15 cellular contexts compared by ENCODE assay signal in genomic region chr15:62899090-62899493, GRCh38.
DNase-seq lines count a peak whose midpoint lies in the region; ATAC-seq and TF ChIP-seq lines count a peak whose summit lies in the region.
"Had no signal": no experiment of that assay in that cellular context is flagged by ENCODE, and none has a peak within 500 bp of the region (broad histone marks: within the 10 kb centered on the region; RNA-seq: fewer than 3 reads in every experiment).

No MANE protein-coding gene starts in this region.

- peak overlapping the region in 3 of 5 donors; percentile 85 to 93 (median 85) for H3K27ac ChIP-seq in stomach

- no peaks in the 10 kb centered on the region for H3K27me3 ChIP-seq in stomach

- H3K27ac Mint-ChIP-seq in MCF 10A (ENCODE audit: low read depth, unreplicated experiment) (peak overlapping the region; percentile 90), CD14-positive monocyte (no peak overlapping the region)
- H3K27ac Mint-ChIP-seq: activated CD4-positive, alpha-beta memory T cell treated with anti-CD3 and anti-CD28 coated beads for 36 hours; CD4-positive, alpha-beta memory T cell; natural killer cell; T-helper 1 cell treated with Interleukin-12 subunit alpha and Interleukin-12 subunit beta and Interleukin-4 antibody, amounts not matched to agents 30 μg/mL and 1 μg/mL, for 36 hours had no signal

- DNase-seq in MCF 10A (ENCODE audit: unreplicated experiment): peak; percentile 61
- DNase-seq in left colon: peak; percentile 44 to 80
- no peak for DNase-seq in stomach
- DNase-seq in CD14-positive monocyte (ENCODE audit: low spot score): no peak
- no peak for DNase-seq in nucleus accumbens (lab: John Stamatoyannopoulos, UW)
- no peak for DNase-seq in NCI-H82 treated with DMSO at 0.1 percent for 48 hours (lab: John Stamatoyannopoulos, UW; ENCODE audit: unreplicated experiment)
- DNase-seq: activated CD4-positive, alpha-beta memory T cell treated with anti-CD3 and anti-CD28 coated beads for 36 hours; activated effector memory CD4-positive, alpha-beta T cell treated with anti-CD3 and anti-CD28 coated beads, Interleukin-2, amount 50 U/mL, for 16 hours; CD4-positive, alpha-beta memory T cell; natural killer cell; NCI-H1048 had no signal

- peaks cover 63% of the 10 kb centered on the region for H3K4me1 Mint-ChIP-seq in MCF 10A (ENCODE audit: insufficient read depth, unreplicated experiment)
- H3K4me1 Mint-ChIP-seq in CD14-positive monocyte: peaks cover 23% of the 10 kb centered on the region
- H3K4me1 Mint-ChIP-seq: CD4-positive, alpha-beta memory T cell; central memory CD8-positive, alpha-beta T cell; natural killer cell had no signal

- intact Hi-C loops in MCF 10A (cut with micrococcal nuclease) (loop anchor here (5.0 kb wide), 1 partner anchor 148 kb away; no protein-coding TSS in a partner anchor), left colon (cut with DNase I, micrococcal nuclease) (loop anchor here in 1 of 2 donors (10.0 kb wide), 1 partner anchor 146 kb away; the partner anchor contains the start of gene TPM1), stomach (cut with DNase I; ENCODE audit: low total_unique reads) (no loop called here), CD14-positive monocyte (cut with micrococcal nuclease) (no loop called here)

- H3K9me3 ChIP-seq in stomach: no peaks in the 10 kb centered on the region

- H3K9me3 Mint-ChIP-seq in MCF 10A (ENCODE audit: unreplicated experiment) (no peaks in the 10 kb centered on the region), CD14-positive monocyte (no peaks in the 10 kb centered on the region)
- H3K9me3 Mint-ChIP-seq: activated CD4-positive, alpha-beta memory T cell treated with anti-CD3 and anti-CD28 coated beads for 36 hours; CD4-positive, alpha-beta memory T cell; central memory CD8-positive, alpha-beta T cell; natural killer cell; T-helper 1 cell treated with Interleukin-12 subunit alpha and Interleukin-12 subunit beta and Interleukin-4 antibody, amounts not matched to agents 30 μg/mL and 1 μg/mL, for 36 hours had no signal

- peaks cover 22 to 56% (median 41%) of the 10 kb centered on the region in 4 donors for H3K4me1 ChIP-seq in stomach

- no peak for TF ChIP-seq CTCF in MCF 10A (IDR thresholded peaks at IDR 0.05; ENCODE audit: unreplicated experiment)
- TF ChIP-seq CTCF in stomach (IDR thresholded peaks at IDR 0.05): no peak
- TF ChIP-seq CTCF in CD14-positive monocyte (IDR thresholded peaks at IDR 0.05): no peak

- peak; percentile 86 for ATAC-seq in left colon
- no peak for ATAC-seq in HG02981 (IDR thresholded peaks at IDR 0.05; ENCODE audit: unreplicated experiment)
- ATAC-seq: natural killer cell had no signal

- no peaks in the 10 kb centered on the region for H3K36me3 ChIP-seq in stomach

- TF ChIP-seq EP300 in Ishikawa (IDR thresholded peaks at IDR 0.05; ENCODE audit: borderline replicate concordance) (no peak), stomach (IDR thresholded peaks at IDR 0.05) (peak; percentile 99)

- H3K27me3 Mint-ChIP-seq in MCF 10A (ENCODE audit: insufficient read depth, unreplicated experiment): no peaks in the 10 kb centered on the region
- peaks cover 2 to 4% (median 4%) of the 10 kb centered on the region in 3 donors for H3K27me3 Mint-ChIP-seq in CD14-positive monocyte (ENCODE audit: low read depth in 3 of 3)

- WGBS in stomach, 5 donors: 59 to 72% (median 64%) methylated on average over 2 of the region's 2 CpGs

- CTCF ChIA-PET in MCF 10A (lab: Yijun Ruan, JAX): interaction anchor here (0.6 to 2.8 kb wide), 6 partner anchors 28 to 246 kb away, joined by 3 to 12 read pairs (median 3); no protein-coding TSS in a partner anchor

- no peak overlapping the region for H3K4me3 ChIP-seq in stomach

- no TSS peak for BruUV-seq in MCF 10A (replicated peaks; lab: Mats Ljungman, UMichigan)

- POLR2A ChIA-PET in MCF 10A (lab: Yijun Ruan, JAX): interaction anchor here (0.7 to 3.3 kb wide), 4 partner anchors 20 to 148 kb away, joined by 4 to 43 read pairs (median 6); no protein-coding TSS in a partner anchor

- no peak for TF ChIP-seq POLR2A in stomach (IDR thresholded peaks at IDR 0.05)

- 0 out of 2 replicates have a peak, but pooled peaks have one; percentile 9 for TF ChIP-seq RAD21 in Ishikawa (IDR thresholded peaks at IDR 0.05; ENCODE audit: low read depth)

- H3K4me3 Mint-ChIP-seq in MCF 10A (ENCODE audit: unreplicated experiment) (no peak overlapping the region), CD14-positive monocyte (no peak overlapping the region)
- H3K4me3 Mint-ChIP-seq: activated CD4-positive, alpha-beta memory T cell treated with anti-CD3 and anti-CD28 coated beads for 36 hours; CD4-positive, alpha-beta memory T cell; central memory CD8-positive, alpha-beta T cell; natural killer cell; T-helper 1 cell treated with Interleukin-12 subunit alpha and Interleukin-12 subunit beta and Interleukin-4 antibody, amounts not matched to agents 30 μg/mL and 1 μg/mL, for 36 hours had no signal

- H3K36me3 Mint-ChIP-seq in MCF 10A (ENCODE audit: insufficient read depth, unreplicated experiment) (peaks cover 7% of the 10 kb centered on the region), CD14-positive monocyte (no peaks in the 10 kb centered on the region)
- H3K36me3 Mint-ChIP-seq: activated CD4-positive, alpha-beta memory T cell treated with anti-CD3 and anti-CD28 coated beads for 36 hours; CD4-positive, alpha-beta memory T cell; natural killer cell had no signal

TF ChIP-seq in Ishikawa, 13 proteins besides CTCF, POLR2A, EP300 and RAD21:
- TF ChIP-seq REST (IDR thresholded peaks at IDR 0.05; ENCODE audit: low read depth): no peak
- no peak for TF ChIP-seq USF1 (IDR thresholded peaks at IDR 0.05)
- TF ChIP-seq CEBPB (IDR thresholded peaks at IDR 0.05): no peak
- no peak for TF ChIP-seq NFIC (IDR thresholded peaks at IDR 0.05)
- no peak for TF ChIP-seq FOXM1 (IDR thresholded peaks at IDR 0.05; ENCODE audit: borderline replicate concordance, low read depth)
- no peak for TF ChIP-seq TEAD4 (IDR thresholded peaks at IDR 0.05)
- TF ChIP-seq ZBTB7A (IDR thresholded peaks at IDR 0.05; ENCODE audit: low read depth): no peak
- no peak for TF ChIP-seq CREB1 (IDR thresholded peaks at IDR 0.05; ENCODE audit: low read depth)
- no peak for TF ChIP-seq EGR1 (IDR thresholded peaks at IDR 0.05)
- no peak for TF ChIP-seq TCF12 (IDR thresholded peaks at IDR 0.05; ENCODE audit: low read depth)
- no peak for TF ChIP-seq YY1 (IDR thresholded peaks at IDR 0.05; ENCODE audit: low read depth)
- TF ChIP-seq MAX (IDR thresholded peaks at IDR 0.05): no peak
- TF ChIP-seq TAF1 (IDR thresholded peaks at IDR 0.05; ENCODE audit: low read depth): no peak

Comparison
In these comparisons a context has a peak if more than half of its experiments do, and no peak if none do; other contexts are left out.
1. DNase-seq: peak in MCF 10A (single experiment) and left colon (2 of 2); none in stomach (single experiment), CD14-positive monocyte (single experiment), nucleus accumbens (0 of 56) and NCI-H82 treated with DMSO at 0.1 percent for 48 hours (single experiment).